ENCODE assay signal across 8 cellular contexts in genomic region chr2:112542123-112542973, GRCh38. TPM values are rescaled to one million over a fixed set of nuclear protein-coding genes. Genes with fewer than 3 reads are reported as not detected.
DNase-seq lines count a peak whose midpoint lies in the region; ATAC-seq lines count a peak whose summit lies in the region.

Gene POLR1B, plus strand, starts transcription at chr2:112542465. Its CDS starts 30 bp downstream, at chr2:112542495.

- DNase-seq in D341Med (ENCODE audit: low spot score) (peak; percentile 83), HT1080 (ENCODE audit: low read depth) (peak; percentile 88), NT2/D1 (ENCODE audit: low read depth, low spot score) (peak; percentile 80), epidermal melanocyte (ENCODE audit: insufficient read length, low spot score) (peak; percentile 64), midbrain (lab: John Stamatoyannopoulos, UW) (peak; percentile 95)
- DNase-seq in activated CD8-positive, alpha-beta memory T cell treated with anti-CD3 and anti-CD28 coated beads, Interleukin-2, amount 50 U/mL, for 24 hours (ENCODE audit: extremely low read depth), result peak; percentile 54
- peak; percentile 53 to 57 for DNase-seq in stimulated activated CD8-positive, alpha-beta memory T cell treated with anti-CD3 and anti-CD28 coated beads, Interleukin-2, amount 100 ng/mL, for 1 hour (ENCODE audit: low read depth in 2 of 2)

- H3K36me3 ChIP-seq in NT2/D1 (ENCODE audit: insufficient read depth, insufficient read length, low read length), result peaks cover 17% of the 10 kb centered on the region

- H3K4me1 ChIP-seq in NT2/D1 (ENCODE audit: insufficient read depth, insufficient read length), result no peaks in the 10 kb centered on the region

- H3K4me3 ChIP-seq in NT2/D1 (ENCODE audit: insufficient read length, low read depth), result peak within 1 kb of the TSS; percentile 100

- no peaks in the 10 kb centered on the region for H3K9me3 ChIP-seq in NT2/D1 (ENCODE audit: insufficient read depth, low read length)

- no peaks in the 10 kb centered on the region for H3K27me3 ChIP-seq in NT2/D1 (ENCODE audit: insufficient read depth, insufficient read length)

- ATAC-seq in GM21381 (IDR thresholded peaks at IDR 0.05; ENCODE audit: unreplicated experiment), result peak; percentile 86

- H3K9ac ChIP-seq in NT2/D1 (ENCODE audit: insufficient read length, low read depth), result peak within 1 kb of the TSS; percentile 95

RNA-seq across cellular contexts. Expression of gene POLR1B, which starts in this region (rescaled TPM):
- 58.2 and 84.0 TPM in 2 replicates for total RNA-seq in HT1080 (2014; rRNA removed; shearing (Covaris generic))
- polyA plus RNA-seq in HT1080 (2015; cell fraction: cytosol; rRNA removed), result 33.6 and 40.5 TPM in 2 replicates
- polyA plus RNA-seq in HT1080 (2015; cell fraction: nucleus; rRNA removed), result 69.2 and 83.0 TPM in 2 replicates

Comparison
In these comparisons a context has a peak if more than half of its experiments do, and no peak if none do; other contexts are left out.
1. Peak in every context shown above with its lines: DNase-seq, ATAC-seq and H3K4me3 ChIP-seq.